16 cellular contexts compared by ENCODE assay signal in genomic region chr5:1502737-1503120, GRCh38. TPM values are rescaled to one million over a fixed set of nuclear protein-coding genes. Genes with fewer than 3 reads are reported as not detected.
DNase-seq lines count a peak whose midpoint lies in the region; ATAC-seq and TF ChIP-seq lines count a peak whose summit lies in the region.
"Had no signal": no experiment of that assay in that cellular context is flagged by ENCODE, and none has a peak within 500 bp of the region (broad histone marks: within the 10 kb centered on the region; RNA-seq: fewer than 3 reads in every experiment).

No MANE protein-coding gene starts in this region.

- H3K27me3 ChIP-seq in DOHH2 (ENCODE audit: control insufficient read depth, low read length) (no peaks in the 10 kb centered on the region), MM.1S (replicated peaks; ENCODE audit: insufficient read depth, low read length) (no peaks in the 10 kb centered on the region), A673 (replicated peaks; ENCODE audit: insufficient read depth, low read depth, low read length, poor library complexity) (no peaks in the 10 kb centered on the region), right cardiac atrium (ENCODE audit: control insufficient read depth, insufficient read depth) (no peaks in the 10 kb centered on the region)

- peak overlapping the region; percentile 92 for H3K4me2 ChIP-seq in DOHH2 (ENCODE audit: low read length)
- no peak overlapping the region for H3K4me2 ChIP-seq in MM.1S (ENCODE audit: low read depth, low read length)

- no peak for TF ChIP-seq CTCF in DOHH2 (IDR thresholded peaks at IDR 0.05; ENCODE audit: low read depth, low read length, poor library complexity, severe bottlenecking)
- no peak for TF ChIP-seq CTCF in MM.1S (IDR thresholded peaks at IDR 0.05; ENCODE audit: low read length)
- TF ChIP-seq CTCF in glutamatergic neuron (IDR thresholded peaks at IDR 0.05; ENCODE audit: partially characterized antibody, unreplicated experiment) = no peak
- no peak for TF ChIP-seq CTCF in A673 (conservative IDR thresholded peaks at IDR 0.05; ENCODE audit: low read depth, low read length)

- no TSS peak for BruUV-seq in A673 (replicated peaks; lab: Mats Ljungman, UMichigan)

- DNase-seq in MM.1S (no peak), glutamatergic neuron (no peak), A673 (ENCODE audit: low spot score) (no peak), right cardiac atrium (no peak)
- no peak for DNase-seq in stimulated activated naive B cell treated with anti-CD40 and anti-IgM and Interleukin-4, amounts not matched to agents 10 μg/mL and 1 μg/mL and 100 μg/mL, for 72 hours
- DNase-seq: activated CD4-positive, alpha-beta T cell treated with anti-CD3 and anti-CD28 coated beads, Interleukin-2, amount 50 U/mL, for 4 hours; activated naive CD4-positive, alpha-beta T cell; effector CD8-positive, alpha-beta T cell; NCI-H1930; nephron progenitor cell; NK-92 treated with Interleukin-12 subunit alpha and Interleukin-12 subunit beta, amount 100 ng/mL, for 24 hours had no signal

- 95% methylated on average over 10 of the region's 10 CpGs for WGBS in right cardiac atrium

- peak overlapping the region; percentile 17 for H3K4me3 Mint-ChIP-seq in glutamatergic neuron (ENCODE audit: unreplicated experiment)
- peak overlapping the region; percentile 63 to 79 for H3K4me3 Mint-ChIP-seq in stimulated activated naive B cell treated with anti-CD40 and anti-IgM and Interleukin-4, amounts not matched to agents 10 μg/mL and 1 μg/mL and 100 μg/mL, for 72 hours
- H3K4me3 Mint-ChIP-seq: nephron progenitor cell had no signal

- no peak for ATAC-seq in stimulated activated naive B cell treated with anti-CD40 and anti-IgM and Interleukin-4, amounts not matched to agents 10 μg/mL and 1 μg/mL and 100 μg/mL, for 72 hours (replicated peaks)
- ATAC-seq in HG02610 (IDR thresholded peaks at IDR 0.05; ENCODE audit: unreplicated experiment) = no peak
- ATAC-seq in GM18870 (IDR thresholded peaks at IDR 0.05; ENCODE audit: unreplicated experiment) = no peak
- ATAC-seq in right cardiac atrium = no peak

- H3K27ac Mint-ChIP-seq in glutamatergic neuron (ENCODE audit: unreplicated experiment) = peak overlapping the region; percentile 50
- peak overlapping the region; percentile 96 for H3K27ac Mint-ChIP-seq in stimulated activated naive B cell treated with anti-CD40 and anti-IgM and Interleukin-4, amounts not matched to agents 10 μg/mL and 1 μg/mL and 100 μg/mL, for 72 hours

- H3K4me1 Mint-ChIP-seq in glutamatergic neuron (ENCODE audit: low read depth, unreplicated experiment) = peaks cover 44% of the 10 kb centered on the region
- peaks cover 62 to 96% of the 10 kb centered on the region in 2 donors for H3K4me1 Mint-ChIP-seq in stimulated activated naive B cell treated with anti-CD40 and anti-IgM and Interleukin-4, amounts not matched to agents 10 μg/mL and 1 μg/mL and 100 μg/mL, for 72 hours

- H3K4me1 ChIP-seq in DOHH2 (ENCODE audit: control insufficient read depth, low read length) (peaks cover 71% of the 10 kb centered on the region), MM.1S (ENCODE audit: low read length) (peaks cover 53% of the 10 kb centered on the region), A673 (ENCODE audit: insufficient read depth, low read length, poor library complexity, severe bottlenecking) (no peaks in the 10 kb centered on the region), right cardiac atrium (ENCODE audit: control insufficient read depth, insufficient read depth, low read length) (peaks cover 8% of the 10 kb centered on the region)

- intact Hi-C loops in A673 (cut with micrococcal nuclease; ENCODE audit: unreplicated experiment) (no loop called here), right cardiac atrium (cut with DNase I) (no loop called here)

- H2AFZ ChIP-seq in MM.1S (ENCODE audit: low read length) = no peak overlapping the region

- H3K4me3 ChIP-seq in DOHH2 (ENCODE audit: low read length) = peak overlapping the region; percentile 68
- H3K4me3 ChIP-seq in MM.1S (ENCODE audit: low read length) = no peak overlapping the region
- no peak overlapping the region for H3K4me3 ChIP-seq in A673 (ENCODE audit: low read depth, low read length, poor library complexity, severe bottlenecking)
- no peak overlapping the region for H3K4me3 ChIP-seq in right cardiac atrium (ENCODE audit: low read length)
- H3K4me3 ChIP-seq: lung had no signal

- peaks cover 7% of the 10 kb centered on the region for H3K9me3 Mint-ChIP-seq in glutamatergic neuron (ENCODE audit: unreplicated experiment)
- H3K9me3 Mint-ChIP-seq in stimulated activated naive B cell treated with anti-CD40 and anti-IgM and Interleukin-4, amounts not matched to agents 10 μg/mL and 1 μg/mL and 100 μg/mL, for 72 hours = peaks cover 3% of the 10 kb centered on the region in 2 donors
- H3K9me3 Mint-ChIP-seq: nephron progenitor cell had no signal

- peaks cover 7% of the 10 kb centered on the region for H3K27me3 Mint-ChIP-seq in glutamatergic neuron (ENCODE audit: unreplicated experiment)
- H3K27me3 Mint-ChIP-seq in stimulated activated naive B cell treated with anti-CD40 and anti-IgM and Interleukin-4, amounts not matched to agents 10 μg/mL and 1 μg/mL and 100 μg/mL, for 72 hours = no peaks in the 10 kb centered on the region

- H3F3A ChIP-seq in DOHH2 (ENCODE audit: control insufficient read depth, insufficient read depth) (peaks cover 16% of the 10 kb centered on the region), MM.1S (ENCODE audit: insufficient read depth, low read length) (peaks cover 45% of the 10 kb centered on the region)

- H3K79me2 ChIP-seq in DOHH2 (ENCODE audit: control insufficient read depth, low read length) (peaks cover 89% of the 10 kb centered on the region), MM.1S (ENCODE audit: low read length) (peaks cover 93% of the 10 kb centered on the region)

- no peaks in the 10 kb centered on the region for H3K9me2 ChIP-seq in DOHH2 (replicated peaks; ENCODE audit: control insufficient read depth, low read length)
- no peaks in the 10 kb centered on the region for H3K9me2 ChIP-seq in MM.1S (replicated peaks; ENCODE audit: insufficient read depth, low read length)

- no peaks in the 10 kb centered on the region for H3K36me3 Mint-ChIP-seq in glutamatergic neuron (ENCODE audit: unreplicated experiment)
- peaks cover 44 to 51% of the 10 kb centered on the region in 2 donors for H3K36me3 Mint-ChIP-seq in stimulated activated naive B cell treated with anti-CD40 and anti-IgM and Interleukin-4, amounts not matched to agents 10 μg/mL and 1 μg/mL and 100 μg/mL, for 72 hours

- H3K9ac ChIP-seq in MM.1S (ENCODE audit: low read length) = no peak overlapping the region

- POLR2A ChIA-PET in A673 (lab: Charles Lee; ENCODE audit: low non-redundant PET) = no interaction called here

- H4K20me1 ChIP-seq in DOHH2 (ENCODE audit: control insufficient read depth, insufficient read depth, low read depth, low read length) (peaks cover 14% of the 10 kb centered on the region), MM.1S (ENCODE audit: insufficient read depth, low read length) (no peaks in the 10 kb centered on the region)

- peak overlapping the region; percentile 90 for H3K27ac ChIP-seq in DOHH2 (ENCODE audit: low read depth, low read length)
- H3K27ac ChIP-seq in MM.1S (ENCODE audit: low read length) = peak overlapping the region; percentile 22; the same call in 1 of the 2 replicates
- no peak overlapping the region for H3K27ac ChIP-seq in A673 (ENCODE audit: low read depth, low read length, poor library complexity, severe bottlenecking)
- no peak overlapping the region for H3K27ac ChIP-seq in right cardiac atrium (ENCODE audit: low read length)

- H3K36me3 ChIP-seq in DOHH2 (ENCODE audit: control insufficient read depth, low read length) (peaks cover 50% of the 10 kb centered on the region), MM.1S (replicated peaks; ENCODE audit: insufficient read depth, low read length) (no peaks in the 10 kb centered on the region), A673 (ENCODE audit: insufficient read depth, low read length, poor library complexity, severe bottlenecking) (no peaks in the 10 kb centered on the region)

- H3K9me3 ChIP-seq in DOHH2 (ENCODE audit: control insufficient read depth, insufficient read depth, low read length) = no peaks in the 10 kb centered on the region
- H3K9me3 ChIP-seq in MM.1S (replicated peaks; ENCODE audit: insufficient read depth, low read length) = no peaks in the 10 kb centered on the region
- H3K9me3 ChIP-seq in A673 (ENCODE audit: low read depth, low read length, poor library complexity, severe bottlenecking) = no peaks in the 10 kb centered on the region
- no peaks in the 10 kb centered on the region for H3K9me3 ChIP-seq in right cardiac atrium (ENCODE audit: control insufficient read depth, low read length)

- CTCF ChIA-PET in A673 (lab: Charles Lee) = interaction anchor here (0.8 kb wide), 1 partner anchor 9 kb away, joined by 3 read pairs; no protein-coding TSS in a partner anchor

RNA-seq across cellular contexts. Expression of gene LPCAT1, which starts 21.0 kb away (rescaled TPM):
- total RNA-seq in glutamatergic neuron (ENCODE audit: unreplicated experiment) (113 TPM), A673 (2021) (86.9 and 97.3 TPM in 2 replicates), right cardiac atrium (10 to 100 TPM; 11.0 to 19.7 (median 15.5) TPM)
- polyA plus RNA-seq in right cardiac atrium = 15.6 TPM

RNA-seq across cellular contexts. Expression of gene SLC6A3, which starts 57.5 kb away (rescaled TPM):
- total RNA-seq in glutamatergic neuron (ENCODE audit: unreplicated experiment) = 22.4 TPM
- not detected in 2 replicates for total RNA-seq in A673 (2021)
- total RNA-seq in right cardiac atrium = not detected
- polyA plus RNA-seq in right cardiac atrium = not detected
- total RNA-seq: NCI-H460 had no signal

Comparison
In these comparisons a context has a peak if more than half of its experiments do, and no peak if none do; other contexts are left out.
1. H3K27ac ChIP-seq: peak in DOHH2 (single experiment) and MM.1S (single experiment); none in A673 (single experiment) and right cardiac atrium (single experiment).
2. RNA of gene SLC6A3, which starts 57.5 kb away (total RNA-seq): 22.4 TPM in glutamatergic neuron (single experiment); not detected in right cardiac atrium and not detected in A673; every median in the first group is over 10 times any median in the second.